8 cellular contexts compared by ENCODE assay signal in the genomic region with DNA sequence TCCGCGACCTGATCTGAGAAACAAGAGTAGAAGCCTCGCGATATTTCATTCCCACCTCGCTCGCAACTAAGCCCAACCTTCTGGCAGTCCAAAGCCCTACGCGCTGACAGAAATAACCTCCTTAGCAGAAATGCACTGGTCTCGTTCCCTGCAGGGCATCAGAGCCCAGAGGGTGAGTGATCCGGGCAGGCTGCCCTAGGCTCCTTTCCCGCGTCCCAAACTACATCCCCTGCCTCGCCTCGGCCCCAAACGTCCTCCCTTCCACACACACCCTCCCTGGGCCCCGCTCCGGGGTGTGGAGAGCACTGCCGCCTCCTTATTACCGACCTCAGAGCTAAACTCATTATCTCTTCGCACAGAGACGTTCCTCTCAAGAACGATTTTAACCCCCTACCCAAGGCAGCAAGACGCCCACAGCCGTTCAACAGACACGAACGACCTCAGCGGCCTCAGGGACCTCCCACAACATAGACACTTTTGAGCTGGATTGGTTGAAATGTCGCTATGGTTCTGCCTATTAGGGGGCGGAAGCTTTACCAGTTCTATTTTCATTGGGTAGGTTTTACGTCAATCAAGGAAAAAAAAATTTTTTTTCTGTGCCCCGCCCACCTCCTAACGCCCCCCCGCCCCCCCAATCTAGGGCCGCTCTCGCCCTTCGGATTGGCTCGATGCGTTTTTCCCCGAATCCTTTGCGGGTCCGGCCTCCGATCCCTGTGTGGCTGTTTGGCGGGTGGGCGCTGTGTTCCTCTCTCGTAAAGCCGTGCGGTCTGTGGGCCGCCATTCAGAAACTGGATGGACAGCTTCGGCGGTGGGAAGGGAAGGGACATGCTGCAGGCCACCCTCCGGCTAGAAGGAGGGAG. TPM values are rescaled to one million over a fixed set of nuclear protein-coding genes. Genes with fewer than 3 reads are reported as not detected.
DNase-seq lines count a peak whose midpoint lies in the region; ATAC-seq, FAIRE-seq and TF ChIP-seq lines count a peak whose summit lies in the region.

A gene (minus strand): TSS at position 439 of the 860 bp plus-strand sequence. CDS start 95 bp downstream, at position 344.

- WGBS in sigmoid colon, 2 donors: 0% methylated on average over 51 of the region's 51 CpGs

- H3K27me3 Mint-ChIP-seq in brain: peaks cover under 1% of the 10 kb centered on the region

- H3K36me3 ChIP-seq in sigmoid colon: peaks cover 0 to 7% (median 0%) of the 10 kb centered on the region in 4 donors

- no peak within 1 kb of the TSS for H3K4me3 Mint-ChIP-seq in brain

- TF ChIP-seq CTCF in brain (conservative IDR thresholded peaks at IDR 0.05) (no peak), sigmoid colon (IDR thresholded peaks at IDR 0.05) (no peak)

- no peaks in the 10 kb centered on the region for H3K9me3 Mint-ChIP-seq in brain

- H3K27ac Mint-ChIP-seq in brain: no peak within 1 kb of the TSS

- H3K36me3 Mint-ChIP-seq in brain: peaks cover 7% of the 10 kb centered on the region

- ATAC-seq in HG03064 (IDR thresholded peaks at IDR 0.05; ENCODE audit: low read depth, unreplicated experiment): peak; percentile 93

- intact Hi-C loops in sigmoid colon (cut with DNase I): loop anchor here (1.0 to 5.0 kb wide), 3 partner anchors 65 to 793 kb away; a partner anchor contains a TSS

- peak; percentile 96 for FAIRE-seq in TTC549 (lab: Jason Lieb, UNC)

- no peaks in the 10 kb centered on the region for H3K9me3 ChIP-seq in sigmoid colon

- DNase-seq in A172 (ENCODE audit: low spot score) (peak; percentile 94), NCI-H2107 treated with DMSO at 0.1 percent for 48 hours (lab: John Stamatoyannopoulos, UW; ENCODE audit: unreplicated experiment) (peak; percentile 96), iPS DF 19.7 (ENCODE audit: low read depth, low spot score) (peak; percentile 81), sigmoid colon (peak; percentile 97)

- H3K4me3 ChIP-seq in sigmoid colon: peak within 1 kb of the TSS; percentile 70 to 85 (median 78)

- H3K4me1 ChIP-seq in sigmoid colon: peaks cover 0 to 15% (median 10%) of the 10 kb centered on the region in 4 donors

- peaks cover 9% of the 10 kb centered on the region for H3K4me1 Mint-ChIP-seq in brain

- TF ChIP-seq POLR2A in GM18526 (IDR thresholded peaks at IDR 0.05; ENCODE audit: extremely low read depth, insufficient read length) (peak; percentile 95), sigmoid colon (IDR thresholded peaks at IDR 0.05) (peak; percentile 74 to 86)

- H3K27me3 ChIP-seq in sigmoid colon: no peaks in the 10 kb centered on the region

- H3K27ac ChIP-seq in sigmoid colon: peak within 1 kb of the TSS; percentile 90 to 98 (median 96)

- no peak for TF ChIP-seq EP300 in sigmoid colon (IDR thresholded peaks at IDR 0.05)

RNA-seq across cellular contexts. Expression of the gene that starts here (rescaled TPM):
- 54.1 and 106 TPM in 2 replicates for total RNA-seq in A172 (2014; rRNA removed; shearing (Covaris generic))
- polyA plus RNA-seq in brain (ENCODE audit: insufficient read depth, low read depth, low replicate concordance) (25.4 TPM), sigmoid colon (10 to 100 TPM; 16.6 to 36.0 (median 19.7) TPM)
- 10 to 100 TPM in 2 of 4 donors, 1 to 10 TPM in 2; 2.8 to 13.2 (median 7.7) TPM for total RNA-seq in sigmoid colon

Comparison
In these comparisons a context has a peak if more than half of its experiments do, and no peak if none do; other contexts are left out.
1. Peak in every context shown above with its lines: DNase-seq, ATAC-seq, H3K4me3 ChIP-seq and H3K27ac ChIP-seq.